ENCODE assay signal across 30 cellular contexts in genomic region chrX:54422168-54422567, GRCh38.
"Had no signal": no experiment of that assay in that cellular context is flagged by ENCODE, and none has a peak within 500 bp of the region (broad histone marks: within the 10 kb centered on the region; RNA-seq: fewer than 3 reads in every experiment).

No MANE protein-coding gene starts in this region.

- H3K9me3 ChIP-seq: body of pancreas, colonic mucosa had no signal

- H3K27me3 ChIP-seq: body of pancreas, cardiac muscle cell, colonic mucosa had no signal

- FAIRE-seq: endometrium, endothelial cell of umbilical vein, frontal cortex had no signal

- DNase-seq: activated CD4-positive, alpha-beta memory T cell treated with anti-CD3 and anti-CD28 coated beads, Interleukin-2, amount 10 ng/mL, durations not matched to agents 7 days and 5 days; activated CD4-positive, alpha-beta T cell treated with anti-CD3 and anti-CD28 coated beads for 36 hours; activated CD4-positive, alpha-beta T cell treated with anti-CD3 and anti-CD28 coated beads, Interleukin-2, amount 10 ng/mL, durations not matched to agents 7 days and 5 days; activated CD4-positive, alpha-beta T cell treated with anti-CD3 and anti-CD28 coated beads, Interleukin-2, amount 50 U/mL, for 4 hours; activated CD4-positive, CD25-positive, alpha-beta regulatory T cell; activated CD4-positive, CD25-positive, alpha-beta regulatory T cell treated with anti-CD3 and anti-CD28 coated beads, Interleukin-2, amount 50 U/mL, for 72 hours; activated CD8-positive, alpha-beta memory T cell treated with anti-CD3 and anti-CD28 coated beads, Interleukin-2, amount 50 U/mL, for 48 hours; activated gamma-delta T cell; activated naive CD4-positive, alpha-beta T cell treated with anti-CD3 and anti-CD28 coated beads, Interleukin-2, amount 50 U/mL, for 16 hours; activated naive CD4-positive, alpha-beta T cell treated with Interleukin-2 at 50 U/mL for 16 hours; activated T-cell treated with anti-CD3 and anti-CD28 coated beads for 4 hours; activated T-cell treated with anti-CD3 and anti-CD28 coated beads, Interleukin-2, amount 50 U/mL, for 24 hours; activated T-cell treated with anti-CD3 and anti-CD28 coated beads, Interleukin-2, amount 50 U/mL, for 72 hours; amniotic stem cell; anterior cingulate cortex; body of pancreas; central memory CD4-positive, alpha-beta T cell; cerebellar nuclear complex; colonic mucosa; effector CD8-positive, alpha-beta T cell; foreskin fibroblast; SW 1271; T-helper 1 cell; T-helper 17 cell; T1000 had no signal

- H3K36me3 ChIP-seq: cardiac muscle cell, colonic mucosa had no signal

- ATAC-seq: activated CD4-positive, alpha-beta T cell treated with anti-CD3 and anti-CD28 coated beads for 36 hours; activated T-cell treated with anti-CD3 and anti-CD28 coated beads, Interleukin-2, amount 50 U/mL, for 72 hours; body of pancreas; esophagus mucosa; T-helper 17 cell had no signal

- H3K4me1 ChIP-seq: colonic mucosa had no signal

- H3K4me3 ChIP-seq: body of pancreas, cardiac muscle cell, colonic mucosa had no signal

- H3K27ac ChIP-seq: body of pancreas, cardiac muscle cell, colonic mucosa had no signal
